In the genomic region with DNA sequence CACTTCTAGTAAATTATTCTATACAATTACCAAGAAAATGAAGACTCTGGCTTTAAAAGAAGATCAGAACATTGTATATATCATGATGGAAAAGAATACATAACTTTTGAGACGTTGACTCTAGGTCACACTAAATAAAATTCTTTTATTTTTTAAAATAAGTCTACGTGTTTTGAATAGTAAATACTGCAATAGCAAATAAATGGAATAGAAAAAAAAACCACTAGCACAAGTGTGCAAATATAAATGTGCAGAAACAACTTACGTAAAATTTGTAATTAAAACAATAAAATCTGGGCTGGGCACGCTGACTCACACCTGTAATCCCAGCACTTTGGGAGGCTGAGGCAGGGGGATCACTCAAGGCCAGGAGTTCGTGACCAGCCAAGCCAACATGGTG, we compare ENCODE assay signal across 31 cellular contexts.
"Had no signal": no experiment of that assay in that cellular context is flagged by ENCODE, and none has a peak within 500 bp of the region (broad histone marks: within the 10 kb centered on the region; RNA-seq: fewer than 3 reads in every experiment).

No MANE protein-coding gene starts in this region.

- FAIRE-seq: bronchial epithelial cell had no signal

- H3K27me3 ChIP-seq: adrenal gland had no signal

- H3K4me2 ChIP-seq: PC-9 had no signal

- DNase-seq: activated CD4-positive, alpha-beta memory T cell treated with anti-CD3 and anti-CD28 coated beads, Interleukin-2, amount 10 ng/mL, durations not matched to agents 7 days and 5 days; activated CD4-positive, alpha-beta T cell treated with anti-CD3 and anti-CD28 coated beads for 1 hour; activated CD4-positive, alpha-beta T cell treated with anti-CD3 and anti-CD28 coated beads for 48 hours; activated CD4-positive, CD25-positive, alpha-beta regulatory T cell; activated CD8-positive, alpha-beta memory T cell treated with anti-CD3 and anti-CD28 coated beads for 24 hours; activated gamma-delta T cell treated with Interleukin-2 at 50 U/mL for 16 hours; activated naive CD4-positive, alpha-beta T cell treated with anti-CD3 and anti-CD28 coated beads for 36 hours; activated T-cell treated with anti-CD3 and anti-CD28 coated beads, Interleukin-2, amount 50 U/mL, for 24 hours; adrenal gland; anterior cingulate cortex; central memory CD4-positive, alpha-beta T cell; Karpas-422; NCI-H1105; NCI-H1417 treated with DMSO at 0.1 percent for 48 hours; NCI-H1930; NCI-H2081 treated with DMSO at 0.1 percent for 48 hours; NCI-H226; NCI-H526; NCI-H748 treated with DMSO at 0.1 percent for 48 hours; NK-92 treated with Interleukin-12 subunit alpha and Interleukin-12 subunit beta, amount 100 ng/mL, for 24 hours; Right ventricle myocardium superior; SW 1271; T-helper 1 cell; T-helper 2 cell; T1000; WERI-Rb-1 had no signal

- H3K9me3 Mint-ChIP-seq: activated CD4-positive, alpha-beta memory T cell treated with anti-CD3 and anti-CD28 coated beads, Interleukin-2, amount 10 ng/mL, durations not matched to agents 7 days and 5 days; activated naive CD4-positive, alpha-beta T cell treated with anti-CD3 and anti-CD28 coated beads for 36 hours; activated naive CD4-positive, alpha-beta T cell treated with anti-CD3 and anti-CD28 coated beads, Interleukin-2, amount 50 U/mL, for 72 hours; activated T-cell treated with anti-CD3 and anti-CD28 coated beads, Interleukin-2, amount 50 U/mL, for 24 hours; activated T-helper 1 cell treated with anti-CD3 and anti-CD28 coated beads, Interleukin-12 subunit alpha, Interleukin-12 subunit beta, Interleukin-2, Interleukin-4 antibody, amounts not matched to agents 30 ng/mL and 10 ng/mL and 1 ng/mL, durations not matched to agents 14 hours and 24 hours and 36 hours had no signal

- H3K36me3 ChIP-seq: adrenal gland, WERI-Rb-1 had no signal

- ATAC-seq: activated naive CD4-positive, alpha-beta T cell treated with anti-CD3 and anti-CD28 coated beads, Interleukin-2, amount 50 U/mL, for 72 hours had no signal

- H3K4me3 ChIP-seq: adrenal gland, PC-9 had no signal

- H3K4me3 Mint-ChIP-seq: activated CD4-positive, alpha-beta memory T cell treated with anti-CD3 and anti-CD28 coated beads, Interleukin-2, amount 10 ng/mL, durations not matched to agents 7 days and 5 days; activated naive CD4-positive, alpha-beta T cell treated with anti-CD3 and anti-CD28 coated beads for 36 hours; activated T-cell treated with anti-CD3 and anti-CD28 coated beads, Interleukin-2, amount 50 U/mL, for 24 hours; activated T-helper 1 cell treated with anti-CD3 and anti-CD28 coated beads, Interleukin-12 subunit alpha, Interleukin-12 subunit beta, Interleukin-2, Interleukin-4 antibody, amounts not matched to agents 30 ng/mL and 10 ng/mL and 1 ng/mL, durations not matched to agents 14 hours and 24 hours and 36 hours; brain had no signal

- H2AFZ ChIP-seq: PC-9 had no signal

- H3K27ac ChIP-seq: adrenal gland, PC-9, WERI-Rb-1 had no signal

- H3K27me3 Mint-ChIP-seq: activated CD4-positive, alpha-beta memory T cell treated with anti-CD3 and anti-CD28 coated beads, Interleukin-2, amount 10 ng/mL, durations not matched to agents 7 days and 5 days; activated T-cell treated with anti-CD3 and anti-CD28 coated beads, Interleukin-2, amount 50 U/mL, for 24 hours had no signal

- H3K27ac Mint-ChIP-seq: activated CD4-positive, alpha-beta memory T cell treated with anti-CD3 and anti-CD28 coated beads, Interleukin-2, amount 10 ng/mL, durations not matched to agents 7 days and 5 days; activated naive CD4-positive, alpha-beta T cell treated with anti-CD3 and anti-CD28 coated beads for 36 hours; activated T-cell treated with anti-CD3 and anti-CD28 coated beads, Interleukin-2, amount 50 U/mL, for 24 hours; activated T-helper 1 cell treated with anti-CD3 and anti-CD28 coated beads, Interleukin-12 subunit alpha, Interleukin-12 subunit beta, Interleukin-2, Interleukin-4 antibody, amounts not matched to agents 30 ng/mL and 10 ng/mL and 1 ng/mL, durations not matched to agents 14 hours and 24 hours and 36 hours; brain had no signal

- H3K9me3 ChIP-seq: adrenal gland had no signal
